Comparison of ENCODE assay signal across 14 cellular contexts in the genomic region with DNA sequence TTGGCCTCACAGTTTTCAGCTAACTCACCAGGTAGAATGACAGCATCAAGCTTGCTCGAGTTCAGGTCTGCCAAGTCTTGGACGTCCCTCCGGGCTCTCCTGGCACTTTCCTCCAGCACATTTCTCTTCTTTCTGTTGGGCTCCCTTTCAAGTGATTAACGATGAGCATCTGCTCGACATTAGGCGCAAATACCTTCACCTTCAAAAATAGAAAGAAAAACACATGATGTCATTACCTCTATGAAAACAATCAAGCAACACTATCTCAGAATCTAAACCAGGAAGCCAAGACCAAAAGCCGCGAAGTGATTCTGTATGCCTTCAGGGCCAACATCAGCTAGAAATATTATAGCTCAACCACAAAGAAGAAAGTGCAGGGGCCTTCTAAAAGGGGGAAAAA. TPM values are rescaled to one million over a fixed set of nuclear protein-coding genes. Genes with fewer than 3 reads are reported as not detected.
DNase-seq lines count a peak whose midpoint lies in the region; ATAC-seq and TF ChIP-seq lines count a peak whose summit lies in the region.
"Had no signal": no experiment of that assay in that cellular context is flagged by ENCODE, and none has a peak within 500 bp of the region (broad histone marks: within the 10 kb centered on the region; RNA-seq: fewer than 3 reads in every experiment).

No MANE protein-coding gene starts in this region.

- H3K9me2 ChIP-seq in GM23248 (ENCODE audit: insufficient read depth), result no peaks in the 10 kb centered on the region

- H3K36me3 ChIP-seq in brain microvascular endothelial cell (replicated peaks) (no peaks in the 10 kb centered on the region), GM23248 (ENCODE audit: low read depth) (no peaks in the 10 kb centered on the region)

- no peaks in the 10 kb centered on the region for H4K20me1 ChIP-seq in GM23248 (ENCODE audit: insufficient read depth)

- H3K4me3 ChIP-seq in brain microvascular endothelial cell (ENCODE audit: low read depth, low read length) (no peak overlapping the region), GM23248 (no peak overlapping the region)

- H3K4me1 ChIP-seq in GM23248 (ENCODE audit: insufficient read depth), result no peaks in the 10 kb centered on the region

- H3K9me3 ChIP-seq in GM23248 (ENCODE audit: low read depth), result no peaks in the 10 kb centered on the region

- ATAC-seq in activated T-cell treated with anti-CD3 and anti-CD28 coated beads, Interleukin-2, amount 50 U/mL, for 72 hours (replicated peaks in 1 of 2), result no peak

- H3K27me3 ChIP-seq in brain microvascular endothelial cell (replicated peaks) (no peaks in the 10 kb centered on the region), GM23248 (replicated peaks; ENCODE audit: insufficient read depth) (peaks cover 13% of the 10 kb centered on the region)

- peak; percentile 29 for DNase-seq in DMS153 (lab: John Stamatoyannopoulos, UW)
- DNase-seq in DMS153 treated with DMSO at 0.1 percent for 48 hours (lab: John Stamatoyannopoulos, UW; ENCODE audit: unreplicated experiment), result no peak
- DNase-seq in NCI-H146 (lab: John Stamatoyannopoulos, UW), result peak; percentile 29
- DNase-seq in brain microvascular endothelial cell, result peak; percentile 36
- DNase-seq in kidney tubule cell (ENCODE audit: low spot score), result peak; percentile 48
- no peak for DNase-seq in activated T-cell treated with anti-CD3 and anti-CD28 coated beads, Interleukin-2, amount 50 U/mL, for 72 hours
- DNase-seq in GM23248, result no peak
- DNase-seq in GF-D8 (lab: John Stamatoyannopoulos, UW), result no peak
- DNase-seq: activated naive CD4-positive, alpha-beta T cell treated with anti-CD3 and anti-CD28 coated beads for 36 hours; NCI-H2227 treated with DMSO at 0.1 percent for 48 hours had no signal

- no peak overlapping the region for H3K4me2 ChIP-seq in GM23248 (ENCODE audit: unreplicated experiment)

- H3K27ac ChIP-seq in brain microvascular endothelial cell (no peak overlapping the region), GM23248 (no peak overlapping the region)
- H3K27ac ChIP-seq: 22Rv1 had no signal

- in situ Hi-C loops in brain microvascular endothelial cell (cut with HindIII; ENCODE audit: low pct_ligation_motif_present, low sequenced_read_pairs), result no loop called here
- in situ Hi-C loops in GM23248 (cut with MboI), result no loop called here

- H3K4me3 Mint-ChIP-seq in activated T-cell treated with anti-CD3 and anti-CD28 coated beads, Interleukin-2, amount 50 U/mL, for 72 hours, result no peak overlapping the region
- H3K4me3 Mint-ChIP-seq: activated naive CD4-positive, alpha-beta T cell treated with anti-CD3 and anti-CD28 coated beads for 36 hours had no signal

- H3K79me2 ChIP-seq in GM23248 (ENCODE audit: insufficient read depth), result no peaks in the 10 kb centered on the region

- H3K36me3 Mint-ChIP-seq in activated T-cell treated with anti-CD3 and anti-CD28 coated beads, Interleukin-2, amount 50 U/mL, for 72 hours (ENCODE audit: insufficient read depth in 2 of 2), result no peaks in the 10 kb centered on the region

- H2AFZ ChIP-seq in GM23248, result no peak overlapping the region

- TF ChIP-seq CTCF in brain microvascular endothelial cell (IDR thresholded peaks at IDR 0.05; ENCODE audit: low read depth, low read length, missing control alignments), result no peak

- 80 to 86% methylated on average over 8 of the region's 8 CpGs for WGBS in GM23248 (ENCODE audit: low coverage in 1 of 2, low lambda C conversion rate in 2 of 2, missing lambda C conversion rate in 2 of 2), 2 experiments

- peaks cover 30% of the 10 kb centered on the region for H3K27me3 Mint-ChIP-seq in activated T-cell treated with anti-CD3 and anti-CD28 coated beads, Interleukin-2, amount 50 U/mL, for 72 hours (ENCODE audit: low read depth)

- H3K9me3 Mint-ChIP-seq in activated T-cell treated with anti-CD3 and anti-CD28 coated beads, Interleukin-2, amount 50 U/mL, for 72 hours, result no peaks in the 10 kb centered on the region
- H3K9me3 Mint-ChIP-seq: activated naive CD4-positive, alpha-beta T cell treated with anti-CD3 and anti-CD28 coated beads for 36 hours had no signal

- H3K9ac ChIP-seq in GM23248, result no peak overlapping the region

- no peak overlapping the region for H3K27ac Mint-ChIP-seq in activated T-cell treated with anti-CD3 and anti-CD28 coated beads, Interleukin-2, amount 50 U/mL, for 72 hours
- H3K27ac Mint-ChIP-seq: activated naive CD4-positive, alpha-beta T cell treated with anti-CD3 and anti-CD28 coated beads for 36 hours had no signal

- no peaks in the 10 kb centered on the region for H3F3A ChIP-seq in GM23248 (ENCODE audit: insufficient read depth)

- peaks cover 9% of the 10 kb centered on the region for H3K4me1 Mint-ChIP-seq in activated T-cell treated with anti-CD3 and anti-CD28 coated beads, Interleukin-2, amount 50 U/mL, for 72 hours (ENCODE audit: low read depth)

RNA-seq across cellular contexts. Expression of gene CLN5, which starts 15.4 kb away (rescaled TPM):
- 10 to 100 TPM; 14.0 to 16.4 TPM for total RNA-seq in activated T-cell treated with anti-CD3 and anti-CD28 coated beads, Interleukin-2, amount 50 U/mL, for 72 hours
- total RNA-seq in GM23248 (2014; rRNA removed; shearing (Covaris generic)), result 32.4 and 35.9 TPM in 2 replicates
- 35.3 and 36.4 TPM in 2 replicates for polyA plus RNA-seq in GM23248 (2016; fragmentation: Nextera tagmentation; extraction: Ambion mirVana)

RNA-seq across cellular contexts. Expression of gene ACOD1, which starts 28.2 kb away (rescaled TPM):
- total RNA-seq in activated T-cell treated with anti-CD3 and anti-CD28 coated beads, Interleukin-2, amount 50 U/mL, for 72 hours, result not detected
- not detected in 2 replicates for total RNA-seq in GM23248 (2014; rRNA removed; shearing (Covaris generic))
- not detected in 2 replicates for polyA plus RNA-seq in GM23248 (2016; fragmentation: Nextera tagmentation; extraction: Ambion mirVana)
- total RNA-seq: activated naive CD4-positive, alpha-beta T cell treated with anti-CD3 and anti-CD28 coated beads for 36 hours; osteocyte; T-helper 1 cell treated with Interleukin-12 subunit alpha and Interleukin-12 subunit beta and Interleukin-4 antibody, amounts not matched to agents 30 ng/mL and 1 ng/mL, for 36 hours had no signal
- polyA plus RNA-seq: esophagus had no signal

RNA-seq across cellular contexts. Expression of gene FBXL3, which starts 50.5 kb away (rescaled TPM):
- total RNA-seq in activated T-cell treated with anti-CD3 and anti-CD28 coated beads, Interleukin-2, amount 50 U/mL, for 72 hours, result 10 to 100 TPM; 40.3 to 44.5 TPM
- total RNA-seq in GM23248 (2014; rRNA removed; shearing (Covaris generic)), result 76.1 and 83.1 TPM in 2 replicates
- polyA plus RNA-seq in GM23248 (2016; fragmentation: Nextera tagmentation; extraction: Ambion mirVana), result 44.8 and 45.1 TPM in 2 replicates

Comparison
In these comparisons a context has a peak if more than half of its experiments do, and no peak if none do; other contexts are left out.
1. DNase-seq: peak in DMS153 (single experiment), NCI-H146 (single experiment), brain microvascular endothelial cell (single experiment) and kidney tubule cell (single experiment); none in DMS153 treated with DMSO at 0.1 percent for 48 hours (single experiment), activated T-cell treated with anti-CD3 and anti-CD28 coated beads, Interleukin-2, amount 50 U/mL, for 72 hours (0 of 2), GM23248 (single experiment) and GF-D8 (single experiment).